ENCODE assay signal across 27 cellular contexts in genomic region chr2:12399244-12399643, GRCh38.
DNase-seq lines count a peak whose midpoint lies in the region; FAIRE-seq and TF ChIP-seq lines count a peak whose summit lies in the region.
"Had no signal": no experiment of that assay in that cellular context is flagged by ENCODE, and none has a peak within 500 bp of the region (broad histone marks: within the 10 kb centered on the region; RNA-seq: fewer than 3 reads in every experiment).

No MANE protein-coding gene starts in this region.

- H2AK5ac ChIP-seq in H1 (ENCODE audit: low read depth, low read length) = no peak overlapping the region

- H3K79me1 ChIP-seq in H1 (ENCODE audit: low read depth, low read length) = no peaks in the 10 kb centered on the region

- WGBS in H1 (ENCODE audit: extremely low coverage in 1 of 2, insufficient coverage in 1 of 2, insufficient read length in 1 of 2, insufficient replicate concordance in 2 of 2, low coverage in 1 of 2, low lambda C conversion rate in 2 of 2, missing lambda C conversion rate in 1 of 2), 2 experiments = 89% methylated on average over 3 of the region's 3 CpGs; no CpG with 5 or more reads in 1 of the 2 experiments

- no peaks in the 10 kb centered on the region for H3K79me2 ChIP-seq in H1 (ENCODE audit: control insufficient read depth in 1 of 2, insufficient read depth in 2 of 2, low read length in 2 of 2)

- no peak overlapping the region for H4K5ac ChIP-seq in H1 (ENCODE audit: insufficient read length, low read depth, low read length)

- H2BK20ac ChIP-seq in H1 (ENCODE audit: low read length) = 0 out of 2 replicates have a peak overlapping the region, but pooled peaks have one; percentile 34

- H3K23ac ChIP-seq in H1 (ENCODE audit: insufficient read length) = no peak overlapping the region

- H3K4me1 ChIP-seq in H1 (replicated peaks in 1 of 4; ENCODE audit: control insufficient read depth in 3 of 4, insufficient read depth in 4 of 4, low read length in 3 of 4) = peaks cover 0 to 8% (median 1%) of the 10 kb centered on the region in 4 experiments; a peak in 2 of 7 replicates
- H3K4me1 ChIP-seq: Peyer's patch, vagina had no signal

- H3K4ac ChIP-seq in H1 (replicated peaks; ENCODE audit: insufficient read length, low read depth, low read length) = no peak overlapping the region

- no peak overlapping the region for H2BK12ac ChIP-seq in H1 (ENCODE audit: low read depth, low read length)

- H3K4me2 ChIP-seq in H1 (ENCODE audit: insufficient read depth in 1 of 2, low read depth in 2 of 2, low read length in 2 of 2) = no peak overlapping the region

- no peak overlapping the region for H2AFZ ChIP-seq in H1 (ENCODE audit: low read length)

- TF ChIP-seq EP300 in H1 (IDR thresholded peaks at IDR 0.05; ENCODE audit: borderline replicate concordance in 1 of 2, low read depth in 2 of 2, low read length in 2 of 2) = no peak

- TF ChIP-seq RAD21 in H1 (IDR thresholded peaks at IDR 0.05 in 1 of 2, conservative IDR thresholded peaks at IDR 0.05 in 1 of 2; ENCODE audit: low read depth in 2 of 2, low read length in 2 of 2) = no peak

- H4K8ac ChIP-seq in H1 (ENCODE audit: extremely low read depth, insufficient read depth, low read length) = no peak overlapping the region

- H3K27ac ChIP-seq in H1 (ENCODE audit: low read depth, low read length) = no peak overlapping the region
- H3K27ac ChIP-seq: epithelial cell of prostate, Peyer's patch, vagina had no signal

- H2BK15ac ChIP-seq in H1 (ENCODE audit: low read length) = no peak overlapping the region

- H3K27me3 ChIP-seq in H1 (replicated peaks in 1 of 4; ENCODE audit: control insufficient read depth in 3 of 4, extremely low read depth in 1 of 4, insufficient read depth in 3 of 4, low read length in 3 of 4) = no peaks in the 10 kb centered on the region
- H3K27me3 ChIP-seq: BE2C, Peyer's patch, vagina had no signal

- no peak for TF ChIP-seq POLR2A in H1 (IDR thresholded peaks at IDR 0.05; ENCODE audit: control extremely low read depth in 1 of 2, low read depth in 2 of 2, low read length in 2 of 2)

- peaks cover 0 to 3% (median 0%) of the 10 kb centered on the region in 4 experiments; a peak in 1 of 8 replicates for H3K36me3 ChIP-seq in H1 (ENCODE audit: control insufficient read depth in 2 of 4, insufficient read depth in 4 of 4, low read length in 3 of 4)
- H3K36me3 ChIP-seq: BE2C, Peyer's patch, vagina had no signal

- no peak overlapping the region for H3K14ac ChIP-seq in H1 (ENCODE audit: insufficient read length)

- H3K23me2 ChIP-seq in H1 (ENCODE audit: low read depth, low read length) = no peaks in the 10 kb centered on the region

- FAIRE-seq in H1 (lab: Jason Lieb, UNC) = no peak
- FAIRE-seq: H54 had no signal

- H3K56ac ChIP-seq in H1 (replicated peaks; ENCODE audit: insufficient read length, low read depth, low read length) = no peak overlapping the region

- H3K9ac ChIP-seq in H1 (replicated peaks in 1 of 4; ENCODE audit: extremely low read depth in 1 of 4, low read depth in 3 of 4, low read length in 3 of 4) = no peak overlapping the region

- H2BK120ac ChIP-seq in H1 (replicated peaks; ENCODE audit: low read depth, low read length) = no peak overlapping the region

- CTCF ChIA-PET in H1 (lab: Charles Lee; ENCODE audit: partially characterized antibody) = no interaction called here

- no peak overlapping the region for H4K91ac ChIP-seq in H1 (replicated peaks; ENCODE audit: insufficient read length, low read length)

- TF ChIP-seq CTCF in H1 (IDR thresholded peaks at IDR 0.05; ENCODE audit: control extremely low read depth in 1 of 3, insufficient read depth in 1 of 3, low read depth in 1 of 3, low read length in 3 of 3) = no peak

- DNase-seq in NCI-H748 (lab: John Stamatoyannopoulos, UW; ENCODE audit: unreplicated experiment) (peak; percentile 45), NCI-H748 treated with DMSO at 0.1 percent for 48 hours (lab: John Stamatoyannopoulos, UW) (no peak), NCI-H2171 (lab: John Stamatoyannopoulos, UW) (peak; percentile 32), H1 (ENCODE audit: low read depth in 1 of 2, low spot score in 2 of 2) (no peak), UCSD-AML1 (lab: John Stamatoyannopoulos, UW; ENCODE audit: unreplicated experiment) (no peak), A172 (ENCODE audit: low spot score) (no peak), NOMO-1 treated with dmso at 0.1 percent for 144 hours (lab: John Stamatoyannopoulos, UW; ENCODE audit: unreplicated experiment) (no peak), AG08396 (ENCODE audit: low spot score) (no peak)
- DNase-seq: activated B cell treated with CpG ODN at 0.5 μM for 24 hours; activated naive CD4-positive, alpha-beta T cell treated with anti-CD3 and anti-CD28 coated beads, Interleukin-2, amount 50 U/mL, for 16 hours; amniotic stem cell; BE2C; DMS79 treated with DMSO at 0.1 percent for 48 hours; effector CD4-positive, alpha-beta T cell; GF-D8; islet precursor cell; midbrain; MM.1S; naive thymus-derived CD4-positive, alpha-beta T cell; NCI-H2227 treated with DMSO at 0.1 percent for 48 hours; Peyer's patch; stimulated activated naive CD4-positive, alpha-beta T cell treated with Interleukin-2 at 50 U/mL for 16 hours; SW 1271; T1000 had no signal

- peaks cover 23 to 27% of the 10 kb centered on the region in 2 experiments for H3K9me3 ChIP-seq in H1 (ENCODE audit: insufficient read depth in 2 of 2, low read depth in 1 of 2, low read length in 1 of 2)
- H3K9me3 ChIP-seq: BE2C, vagina had no signal

- no peak overlapping the region for H3K4me3 ChIP-seq in H1 (ENCODE audit: extremely low read depth in 1 of 4, insufficient read depth in 2 of 4, low read depth in 3 of 4, low read length in 4 of 4)
- H3K4me3 ChIP-seq: Peyer's patch, vagina had no signal

- POLR2A ChIA-PET in H1 (lab: Charles Lee; ENCODE audit: partially characterized antibody) = no interaction called here

- H2BK5ac ChIP-seq in H1 (ENCODE audit: low read depth, low read length) = no peak overlapping the region

- no peaks in the 10 kb centered on the region for H4K20me1 ChIP-seq in H1 (replicated peaks in 1 of 2; ENCODE audit: control insufficient read depth in 1 of 2, insufficient read depth in 2 of 2, low read length in 2 of 2)

- H3K18ac ChIP-seq in H1 (ENCODE audit: extremely low read depth, low read length) = no peak overlapping the region

TF ChIP-seq in H1, 55 proteins besides CTCF, POLR2A, EP300 and RAD21:
- TF ChIP-seq KDM1A (IDR thresholded peaks at IDR 0.05; ENCODE audit: borderline replicate concordance, low read length) (no peak), RXRA (IDR thresholded peaks at IDR 0.05; ENCODE audit: insufficient read depth, low read depth, low read length) (no peak), CTBP2 (IDR thresholded peaks at IDR 0.05; ENCODE audit: borderline replicate concordance, insufficient read depth, insufficient read length, low read length) (no peak), HDAC6 (IDR thresholded peaks at IDR 0.05; ENCODE audit: low read depth, low read length) (no peak), SAP30 (IDR thresholded peaks at IDR 0.05; ENCODE audit: insufficient read depth, insufficient replicate concordance, low read length) (no peak), JUND (IDR thresholded peaks at IDR 0.05; ENCODE audit: low read length) (no peak), GTF2F1 (IDR thresholded peaks at IDR 0.05; ENCODE audit: borderline replicate concordance, low read depth, low read length) (no peak), SP1 (IDR thresholded peaks at IDR 0.05; ENCODE audit: low read depth, low read length) (no peak), TAF1 (IDR thresholded peaks at IDR 0.05; ENCODE audit: low read depth, low read length) (no peak), SP2 (IDR thresholded peaks at IDR 0.05; ENCODE audit: low read length) (no peak), NRF1 (IDR thresholded peaks at IDR 0.05; ENCODE audit: low read depth, low read length) (no peak), TEAD4 (IDR thresholded peaks at IDR 0.05; ENCODE audit: low read depth, low read length) (no peak), CBX5 (IDR thresholded peaks at IDR 0.05; ENCODE audit: low read depth, low read length) (no peak), FOSL1 (IDR thresholded peaks at IDR 0.05; ENCODE audit: insufficient read depth, low read depth, low read length) (no peak), MAFK (IDR thresholded peaks at IDR 0.05; ENCODE audit: low read depth, low read length) (no peak), ATF2 (IDR thresholded peaks at IDR 0.05; ENCODE audit: low read length) (no peak), HDAC2 (IDR thresholded peaks at IDR 0.05; ENCODE audit: borderline replicate concordance in 1 of 2, low read depth in 2 of 2, low read length in 2 of 2) (no peak)
- TF ChIP-seq, protein P1, sequence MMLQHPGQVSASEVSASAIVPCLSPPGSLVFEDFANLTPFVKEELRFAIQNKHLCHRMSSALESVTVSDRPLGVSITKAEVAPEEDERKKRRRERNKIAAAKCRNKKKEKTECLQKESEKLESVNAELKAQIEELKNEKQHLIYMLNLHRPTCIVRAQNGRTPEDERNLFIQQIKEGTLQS (IDR thresholded peaks at IDR 0.05; ENCODE audit: insufficient read depth, low read depth, low read length) = no peak

Comparison
In these comparisons a context has a peak if more than half of its experiments do, and no peak if none do; other contexts are left out.
1. DNase-seq: peak in NCI-H748 (single experiment) and NCI-H2171 (single experiment); none in NCI-H748 treated with DMSO at 0.1 percent for 48 hours (single experiment), H1 (0 of 2), UCSD-AML1 (single experiment), A172 (single experiment), NOMO-1 treated with dmso at 0.1 percent for 144 hours (single experiment) and AG08396 (single experiment).